ENCODE assay signal across 1 cellular context in the genomic region with DNA sequence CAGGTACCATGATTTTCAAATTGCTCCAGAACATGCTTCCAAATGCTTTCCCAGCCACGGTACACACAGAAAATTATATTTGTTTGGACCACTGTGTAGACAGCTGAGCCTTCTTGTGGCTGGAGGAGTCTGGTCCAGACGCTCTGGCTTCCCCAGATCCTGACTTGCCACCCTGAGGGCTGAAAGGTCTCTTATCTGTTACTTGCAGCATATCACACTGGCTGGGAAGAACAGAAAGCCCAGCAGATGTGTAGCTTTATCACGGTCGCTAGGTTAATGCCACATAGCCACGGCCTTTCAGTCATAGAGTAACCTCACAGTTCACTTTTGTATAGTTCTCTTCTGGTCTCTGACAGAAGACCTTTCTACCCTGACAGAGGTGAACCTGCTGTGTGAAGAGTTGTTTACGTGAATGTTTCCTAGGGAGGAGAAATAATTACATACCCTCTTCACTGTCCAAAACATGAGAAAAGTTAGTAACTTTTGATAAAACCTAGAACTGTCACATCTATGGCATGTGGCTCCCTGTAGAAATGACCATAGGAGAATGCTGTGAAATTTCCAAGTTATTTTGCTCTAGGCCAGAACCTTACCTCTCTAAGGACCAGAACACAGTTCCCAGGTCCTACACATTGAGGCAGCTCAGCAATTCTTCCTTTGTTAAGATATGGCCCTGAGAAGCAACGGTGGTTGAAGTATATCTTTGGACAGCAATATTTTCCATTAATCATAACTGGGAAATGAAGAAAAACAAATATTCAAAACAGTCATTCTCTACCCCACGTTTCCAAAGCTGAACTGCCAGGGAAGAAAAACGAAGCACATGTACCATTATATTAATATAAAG.
TF ChIP-seq lines count a peak whose summit lies in the region.

No MANE protein-coding gene starts in this region.

TF ChIP-seq in K562, 482 proteins besides CTCF, POLR2A, EP300 and RAD21 (continued from another document):
- TF ChIP-seq, protein P1, sequence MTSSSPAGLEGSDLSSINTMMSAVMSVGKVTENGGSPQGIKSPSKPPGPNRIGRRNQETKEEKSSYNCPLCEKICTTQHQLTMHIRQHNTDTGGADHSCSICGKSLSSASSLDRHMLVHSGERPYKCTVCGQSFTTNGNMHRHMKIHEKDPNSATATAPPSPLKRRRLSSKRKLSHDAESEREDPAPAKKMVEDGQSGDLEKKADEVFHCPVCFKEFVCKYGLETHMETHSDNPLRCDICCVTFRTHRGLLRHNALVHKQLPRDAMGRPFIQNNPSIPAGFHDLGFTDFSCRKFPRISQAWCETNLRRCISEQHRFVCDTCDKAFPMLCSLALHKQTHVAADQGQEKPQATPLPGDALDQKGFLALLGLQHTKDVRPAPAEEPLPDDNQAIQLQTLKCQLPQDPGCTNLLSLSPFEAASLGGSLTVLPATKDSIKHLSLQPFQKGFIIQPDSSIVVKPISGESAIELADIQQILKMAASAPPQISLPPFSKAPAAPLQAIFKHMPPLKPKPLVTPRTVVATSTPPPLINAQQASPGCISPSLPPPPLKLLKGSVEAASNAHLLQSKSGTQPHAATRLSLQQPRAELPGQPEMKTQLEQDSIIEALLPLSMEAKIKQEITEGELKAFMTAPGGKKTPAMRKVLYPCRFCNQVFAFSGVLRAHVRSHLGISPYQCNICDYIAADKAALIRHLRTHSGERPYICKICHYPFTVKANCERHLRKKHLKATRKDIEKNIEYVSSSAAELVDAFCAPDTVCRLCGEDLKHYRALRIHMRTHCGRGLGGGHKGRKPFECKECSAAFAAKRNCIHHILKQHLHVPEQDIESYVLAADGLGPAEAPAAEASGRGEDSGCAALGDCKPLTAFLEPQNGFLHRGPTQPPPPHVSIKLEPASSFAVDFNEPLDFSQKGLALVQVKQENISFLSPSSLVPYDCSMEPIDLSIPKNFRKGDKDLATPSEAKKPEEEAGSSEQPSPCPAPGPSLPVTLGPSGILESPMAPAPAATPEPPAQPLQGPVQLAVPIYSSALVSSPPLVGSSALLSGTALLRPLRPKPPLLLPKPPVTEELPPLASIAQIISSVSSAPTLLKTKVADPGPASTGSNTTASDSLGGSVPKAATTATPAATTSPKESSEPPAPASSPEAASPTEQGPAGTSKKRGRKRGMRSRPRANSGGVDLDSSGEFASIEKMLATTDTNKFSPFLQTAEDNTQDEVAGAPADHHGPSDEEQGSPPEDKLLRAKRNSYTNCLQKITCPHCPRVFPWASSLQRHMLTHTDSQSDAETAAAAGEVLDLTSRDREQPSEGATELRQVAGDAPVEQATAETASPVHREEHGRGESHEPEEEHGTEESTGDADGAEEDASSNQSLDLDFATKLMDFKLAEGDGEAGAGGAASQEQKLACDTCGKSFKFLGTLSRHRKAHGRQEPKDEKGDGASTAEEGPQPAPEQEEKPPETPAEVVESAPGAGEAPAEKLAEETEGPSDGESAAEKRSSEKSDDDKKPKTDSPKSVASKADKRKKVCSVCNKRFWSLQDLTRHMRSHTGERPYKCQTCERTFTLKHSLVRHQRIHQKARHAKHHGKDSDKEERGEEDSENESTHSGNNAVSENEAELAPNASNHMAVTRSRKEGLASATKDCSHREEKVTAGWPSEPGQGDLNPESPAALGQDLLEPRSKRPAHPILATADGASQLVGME (CRISPR knock-in tag; IDR thresholded peaks at IDR 0.05): no peak
- TF ChIP-seq ZNF253 (CRISPR knock-in tag; conservative IDR thresholded peaks at IDR 0.05): no peak
- no peak for TF ChIP-seq KLF1 (tag; IDR thresholded peaks at IDR 0.05)
- TF ChIP-seq ZNF507 (tag; conservative IDR thresholded peaks at IDR 0.05): no peak
- TF ChIP-seq STAT5B (CRISPR knock-in tag; IDR thresholded peaks at IDR 0.05): no peak
- TF ChIP-seq KAT8 (IDR thresholded peaks at IDR 0.05; ENCODE audit: low read depth): no peak
- no peak for TF ChIP-seq SRSF3 (IDR thresholded peaks at IDR 0.05; ENCODE audit: insufficient read depth, low read length)
- TF ChIP-seq BRF1 (IDR thresholded peaks at IDR 0.05; ENCODE audit: borderline replicate concordance, extremely low read depth, insufficient read length): no peak
- TF ChIP-seq POLR3G (IDR thresholded peaks at IDR 0.05; ENCODE audit: extremely low read depth, insufficient read length, insufficient replicate concordance): no peak
- no peak for TF ChIP-seq SIRT6 (IDR thresholded peaks at IDR 0.05; ENCODE audit: low read depth, low read length)
- TF ChIP-seq, protein P2, sequence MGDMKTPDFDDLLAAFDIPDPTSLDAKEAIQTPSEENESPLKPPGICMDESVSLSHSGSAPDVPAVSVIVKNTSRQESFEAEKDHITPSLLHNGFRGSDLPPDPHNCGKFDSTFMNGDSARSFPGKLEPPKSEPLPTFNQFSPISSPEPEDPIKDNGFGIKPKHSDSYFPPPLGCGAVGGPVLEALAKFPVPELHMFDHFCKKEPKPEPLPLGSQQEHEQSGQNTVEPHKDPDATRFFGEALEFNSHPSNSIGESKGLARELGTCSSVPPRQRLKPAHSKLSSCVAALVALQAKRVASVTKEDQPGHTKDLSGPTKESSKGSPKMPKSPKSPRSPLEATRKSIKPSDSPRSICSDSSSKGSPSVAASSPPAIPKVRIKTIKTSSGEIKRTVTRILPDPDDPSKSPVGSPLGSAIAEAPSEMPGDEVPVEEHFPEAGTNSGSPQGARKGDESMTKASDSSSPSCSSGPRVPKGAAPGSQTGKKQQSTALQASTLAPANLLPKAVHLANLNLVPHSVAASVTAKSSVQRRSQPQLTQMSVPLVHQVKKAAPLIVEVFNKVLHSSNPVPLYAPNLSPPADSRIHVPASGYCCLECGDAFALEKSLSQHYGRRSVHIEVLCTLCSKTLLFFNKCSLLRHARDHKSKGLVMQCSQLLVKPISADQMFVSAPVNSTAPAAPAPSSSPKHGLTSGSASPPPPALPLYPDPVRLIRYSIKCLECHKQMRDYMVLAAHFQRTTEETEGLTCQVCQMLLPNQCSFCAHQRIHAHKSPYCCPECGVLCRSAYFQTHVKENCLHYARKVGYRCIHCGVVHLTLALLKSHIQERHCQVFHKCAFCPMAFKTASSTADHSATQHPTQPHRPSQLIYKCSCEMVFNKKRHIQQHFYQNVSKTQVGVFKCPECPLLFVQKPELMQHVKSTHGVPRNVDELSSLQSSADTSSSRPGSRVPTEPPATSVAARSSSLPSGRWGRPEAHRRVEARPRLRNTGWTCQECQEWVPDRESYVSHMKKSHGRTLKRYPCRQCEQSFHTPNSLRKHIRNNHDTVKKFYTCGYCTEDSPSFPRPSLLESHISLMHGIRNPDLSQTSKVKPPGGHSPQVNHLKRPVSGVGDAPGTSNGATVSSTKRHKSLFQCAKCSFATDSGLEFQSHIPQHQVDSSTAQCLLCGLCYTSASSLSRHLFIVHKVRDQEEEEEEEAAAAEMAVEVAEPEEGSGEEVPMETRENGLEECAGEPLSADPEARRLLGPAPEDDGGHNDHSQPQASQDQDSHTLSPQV (IDR thresholded peaks at IDR 0.05): 0 out of 2 replicates have a peak, but pooled peaks have one; percentile 16
- TF ChIP-seq GTF2E2 (tag; IDR thresholded peaks at IDR 0.05): no peak
- TF ChIP-seq FUS (optimal IDR thresholded peaks at IDR 0.05; ENCODE audit: low read depth, low read length): no peak
- TF ChIP-seq CEBPB (tag; IDR thresholded peaks at IDR 0.05): no peak
- TF ChIP-seq TCFL5 (CRISPR knock-in tag; conservative IDR thresholded peaks at IDR 0.05): no peak
- TF ChIP-seq SOX6 (IDR thresholded peaks at IDR 0.05): peak; percentile 85
TF ChIP-seq in K562: peak in this region for 75.
